Comparison of ENCODE assay signal across 12 cellular contexts in the genomic region with DNA sequence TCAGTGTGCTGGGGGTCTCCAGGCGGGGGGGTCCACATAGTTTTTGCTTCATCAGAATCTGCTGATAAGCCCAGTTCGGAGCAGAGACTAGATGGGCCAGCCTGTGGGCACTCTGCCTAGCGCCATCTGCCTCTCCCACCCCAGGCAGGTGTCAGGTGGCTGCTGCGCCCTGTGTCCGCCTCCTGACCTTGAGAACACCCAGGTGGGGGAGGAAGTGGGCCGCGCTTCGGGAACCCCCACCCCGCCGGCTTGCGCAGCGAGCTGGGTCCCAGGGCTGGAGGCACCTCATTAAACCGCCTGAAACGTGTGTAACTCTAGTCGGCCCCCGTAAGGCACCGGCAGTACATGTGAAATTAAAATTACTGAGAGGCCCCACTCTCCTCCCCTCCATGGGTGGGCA.
"Had no signal": no experiment of that assay in that cellular context is flagged by ENCODE, and none has a peak within 500 bp of the region (broad histone marks: within the 10 kb centered on the region; RNA-seq: fewer than 3 reads in every experiment).

No MANE protein-coding gene starts in this region.

- H3K27me3 ChIP-seq: esophagus muscularis mucosa, stomach had no signal

- DNase-seq: activated CD4-positive, alpha-beta T cell treated with anti-CD3 and anti-CD28 coated beads for 36 hours; activated CD8-positive, alpha-beta memory T cell treated with anti-CD3 and anti-CD28 coated beads, Interleukin-2, amount 50 U/mL, for 48 hours; activated CD8-positive, alpha-beta T cell treated with anti-CD3 and anti-CD28 coated beads for 36 hours; activated naive CD4-positive, alpha-beta T cell treated with anti-CD3 and anti-CD28 coated beads, Interleukin-2, amount 10 ng/mL, durations not matched to agents 7 days and 5 days; stimulated activated CD4-positive, alpha-beta T cell treated with anti-CD3 and anti-CD28 coated beads, Interleukin-15, amount 100 ng/mL, for 24 hours; stimulated activated CD4-positive, alpha-beta T cell treated with anti-CD3 and anti-CD28 coated beads, Interleukin-4, amount 100 ng/mL, for 24 hours; stomach; T-helper 9 cell had no signal

- H3K36me3 ChIP-seq: esophagus muscularis mucosa, prostate gland, stomach, thoracic aorta had no signal

- H3K4me1 ChIP-seq: esophagus muscularis mucosa, prostate gland had no signal

- H3K9me3 ChIP-seq: prostate gland, thoracic aorta had no signal

- H3K27ac ChIP-seq: esophagus muscularis mucosa, prostate gland, stomach, thoracic aorta, VCaP had no signal

- H3K4me3 ChIP-seq: esophagus muscularis mucosa, prostate gland, stomach, thoracic aorta had no signal
